ENCODE assay signal across 2 cellular contexts in the genomic region with DNA sequence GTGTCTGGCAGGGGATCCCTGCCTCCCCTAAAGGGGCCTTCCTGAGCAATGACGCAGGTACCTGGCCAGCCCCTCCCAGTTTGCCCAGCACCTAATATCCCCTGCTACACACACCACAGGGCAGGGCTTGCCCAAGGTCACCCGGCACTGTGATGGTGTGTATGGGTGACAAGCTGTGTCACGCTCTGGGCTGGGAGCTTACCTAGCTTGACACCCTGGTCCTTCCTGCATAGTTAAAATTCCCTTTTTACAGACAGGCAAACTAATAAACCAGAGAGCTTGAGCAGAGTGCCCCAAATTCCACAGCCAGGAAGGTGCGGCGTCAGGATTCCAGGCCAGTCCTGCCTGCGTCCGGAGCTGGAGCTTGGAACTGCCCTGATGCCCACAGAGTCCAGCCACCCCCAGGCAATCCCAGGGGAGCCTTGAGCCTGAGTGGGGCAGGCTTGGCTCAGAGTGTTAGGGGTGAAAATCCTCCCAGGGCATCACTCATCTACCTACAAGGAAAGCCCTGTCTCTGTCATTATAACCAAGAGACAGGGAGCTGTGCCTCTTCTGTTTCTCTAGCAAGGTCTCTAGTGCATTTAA.
TF ChIP-seq lines count a peak whose summit lies in the region.

No MANE protein-coding gene starts in this region.

TF ChIP-seq in SK-N-SH, 30 proteins besides CTCF, POLR2A, EP300 and RAD21:
- TF ChIP-seq FOSL2 (IDR thresholded peaks at IDR 0.05; ENCODE audit: borderline replicate concordance, low read depth) (no peak), GABPA (IDR thresholded peaks at IDR 0.05; ENCODE audit: low read depth) (no peak), TAF1 (IDR thresholded peaks at IDR 0.05; ENCODE audit: borderline replicate concordance, low read depth, low read length) (no peak), POLR2AphosphoS5 (IDR thresholded peaks at IDR 0.05; ENCODE audit: low read depth, low read length) (no peak), FOXJ3 (CRISPR knock-in tag; IDR thresholded peaks at IDR 0.05) (no peak), FOXM1 (IDR thresholded peaks at IDR 0.05; ENCODE audit: low read depth) (no peak)
- TF ChIP-seq, protein P1, sequence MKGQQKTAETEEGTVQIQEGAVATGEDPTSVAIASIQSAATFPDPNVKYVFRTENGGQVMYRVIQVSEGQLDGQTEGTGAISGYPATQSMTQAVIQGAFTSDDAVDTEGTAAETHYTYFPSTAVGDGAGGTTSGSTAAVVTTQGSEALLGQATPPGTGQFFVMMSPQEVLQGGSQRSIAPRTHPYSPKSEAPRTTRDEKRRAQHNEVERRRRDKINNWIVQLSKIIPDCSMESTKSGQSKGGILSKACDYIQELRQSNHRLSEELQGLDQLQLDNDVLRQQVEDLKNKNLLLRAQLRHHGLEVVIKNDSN (IDR thresholded peaks at IDR 0.05; ENCODE audit: borderline replicate concordance, low read depth), result no peak

TF ChIP-seq in SK-N-SH treated with all-trans-retinoic acid at 6 μM for 48 hours, 23 proteins besides CTCF, POLR2A, EP300 and RAD21:
- TF ChIP-seq TOX (CRISPR knock-in tag; IDR thresholded peaks at IDR 0.05; ENCODE audit: borderline replicate concordance) (no peak), PPARA (CRISPR knock-in tag; IDR thresholded peaks at IDR 0.05; ENCODE audit: borderline replicate concordance) (no peak), ZNF565 (CRISPR knock-in tag; conservative IDR thresholded peaks at IDR 0.05; ENCODE audit: low read depth) (no peak), BACH2 (CRISPR knock-in tag; IDR thresholded peaks at IDR 0.05; ENCODE audit: borderline replicate concordance) (no peak), ZFP3 (CRISPR knock-in tag; IDR thresholded peaks at IDR 0.05) (no peak), ARNTL (CRISPR knock-in tag; IDR thresholded peaks at IDR 0.05; ENCODE audit: borderline replicate concordance, low read depth) (no peak), ISL1 (CRISPR knock-in tag; IDR thresholded peaks at IDR 0.05) (no peak), ZC3H10 (CRISPR knock-in tag; IDR thresholded peaks at IDR 0.05) (no peak), ZFP30 (CRISPR knock-in tag; IDR thresholded peaks at IDR 0.05) (no peak), OSR1 (CRISPR knock-in tag; IDR thresholded peaks at IDR 0.05) (no peak), ESRRG (CRISPR knock-in tag; IDR thresholded peaks at IDR 0.05) (no peak), ZNF70 (CRISPR knock-in tag; IDR thresholded peaks at IDR 0.05) (no peak), ZNF8 (CRISPR knock-in tag; IDR thresholded peaks at IDR 0.05) (no peak), SNAI2 (CRISPR knock-in tag; IDR thresholded peaks at IDR 0.05) (no peak), CSDC2 (CRISPR knock-in tag; IDR thresholded peaks at IDR 0.05) (no peak)
- TF ChIP-seq, protein P2, sequence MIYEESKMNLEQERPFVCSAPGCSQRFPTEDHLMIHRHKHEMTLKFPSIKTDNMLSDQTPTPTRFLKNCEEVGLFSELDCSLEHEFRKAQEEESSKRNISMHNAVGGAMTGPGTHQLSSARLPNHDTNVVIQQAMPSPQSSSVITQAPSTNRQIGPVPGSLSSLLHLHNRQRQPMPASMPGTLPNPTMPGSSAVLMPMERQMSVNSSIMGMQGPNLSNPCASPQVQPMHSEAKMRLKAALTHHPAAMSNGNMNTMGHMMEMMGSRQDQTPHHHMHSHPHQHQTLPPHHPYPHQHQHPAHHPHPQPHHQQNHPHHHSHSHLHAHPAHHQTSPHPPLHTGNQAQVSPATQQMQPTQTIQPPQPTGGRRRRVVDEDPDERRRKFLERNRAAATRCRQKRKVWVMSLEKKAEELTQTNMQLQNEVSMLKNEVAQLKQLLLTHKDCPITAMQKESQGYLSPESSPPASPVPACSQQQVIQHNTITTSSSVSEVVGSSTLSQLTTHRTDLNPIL (CRISPR knock-in tag; IDR thresholded peaks at IDR 0.05; ENCODE audit: low read depth), result no peak
- TF ChIP-seq, protein P3, sequence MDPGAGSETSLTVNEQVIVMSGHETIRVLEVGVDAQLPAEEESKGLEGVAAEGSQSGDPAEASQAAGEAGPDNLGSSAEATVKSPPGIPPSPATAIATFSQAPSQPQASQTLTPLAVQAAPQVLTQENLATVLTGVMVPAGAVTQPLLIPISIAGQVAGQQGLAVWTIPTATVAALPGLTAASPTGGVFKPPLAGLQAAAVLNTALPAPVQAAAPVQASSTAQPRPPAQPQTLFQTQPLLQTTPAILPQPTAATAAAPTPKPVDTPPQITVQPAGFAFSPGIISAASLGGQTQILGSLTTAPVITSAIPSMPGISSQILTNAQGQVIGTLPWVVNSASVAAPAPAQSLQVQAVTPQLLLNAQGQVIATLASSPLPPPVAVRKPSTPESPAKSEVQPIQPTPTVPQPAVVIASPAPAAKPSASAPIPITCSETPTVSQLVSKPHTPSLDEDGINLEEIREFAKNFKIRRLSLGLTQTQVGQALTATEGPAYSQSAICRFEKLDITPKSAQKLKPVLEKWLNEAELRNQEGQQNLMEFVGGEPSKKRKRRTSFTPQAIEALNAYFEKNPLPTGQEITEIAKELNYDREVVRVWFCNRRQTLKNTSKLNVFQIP (CRISPR knock-in tag; IDR thresholded peaks at IDR 0.05; ENCODE audit: borderline replicate concordance, low read depth), result no peak
- TF ChIP-seq, protein P4, sequence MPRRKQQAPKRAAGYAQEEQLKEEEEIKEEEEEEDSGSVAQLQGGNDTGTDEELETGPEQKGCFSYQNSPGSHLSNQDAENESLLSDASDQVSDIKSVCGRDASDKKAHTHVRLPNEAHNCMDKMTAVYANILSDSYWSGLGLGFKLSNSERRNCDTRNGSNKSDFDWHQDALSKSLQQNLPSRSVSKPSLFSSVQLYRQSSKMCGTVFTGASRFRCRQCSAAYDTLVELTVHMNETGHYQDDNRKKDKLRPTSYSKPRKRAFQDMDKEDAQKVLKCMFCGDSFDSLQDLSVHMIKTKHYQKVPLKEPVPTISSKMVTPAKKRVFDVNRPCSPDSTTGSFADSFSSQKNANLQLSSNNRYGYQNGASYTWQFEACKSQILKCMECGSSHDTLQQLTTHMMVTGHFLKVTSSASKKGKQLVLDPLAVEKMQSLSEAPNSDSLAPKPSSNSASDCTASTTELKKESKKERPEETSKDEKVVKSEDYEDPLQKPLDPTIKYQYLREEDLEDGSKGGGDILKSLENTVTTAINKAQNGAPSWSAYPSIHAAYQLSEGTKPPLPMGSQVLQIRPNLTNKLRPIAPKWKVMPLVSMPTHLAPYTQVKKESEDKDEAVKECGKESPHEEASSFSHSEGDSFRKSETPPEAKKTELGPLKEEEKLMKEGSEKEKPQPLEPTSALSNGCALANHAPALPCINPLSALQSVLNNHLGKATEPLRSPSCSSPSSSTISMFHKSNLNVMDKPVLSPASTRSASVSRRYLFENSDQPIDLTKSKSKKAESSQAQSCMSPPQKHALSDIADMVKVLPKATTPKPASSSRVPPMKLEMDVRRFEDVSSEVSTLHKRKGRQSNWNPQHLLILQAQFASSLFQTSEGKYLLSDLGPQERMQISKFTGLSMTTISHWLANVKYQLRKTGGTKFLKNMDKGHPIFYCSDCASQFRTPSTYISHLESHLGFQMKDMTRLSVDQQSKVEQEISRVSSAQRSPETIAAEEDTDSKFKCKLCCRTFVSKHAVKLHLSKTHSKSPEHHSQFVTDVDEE (CRISPR knock-in tag; IDR thresholded peaks at IDR 0.05), result no peak
- TF ChIP-seq, protein P5, sequence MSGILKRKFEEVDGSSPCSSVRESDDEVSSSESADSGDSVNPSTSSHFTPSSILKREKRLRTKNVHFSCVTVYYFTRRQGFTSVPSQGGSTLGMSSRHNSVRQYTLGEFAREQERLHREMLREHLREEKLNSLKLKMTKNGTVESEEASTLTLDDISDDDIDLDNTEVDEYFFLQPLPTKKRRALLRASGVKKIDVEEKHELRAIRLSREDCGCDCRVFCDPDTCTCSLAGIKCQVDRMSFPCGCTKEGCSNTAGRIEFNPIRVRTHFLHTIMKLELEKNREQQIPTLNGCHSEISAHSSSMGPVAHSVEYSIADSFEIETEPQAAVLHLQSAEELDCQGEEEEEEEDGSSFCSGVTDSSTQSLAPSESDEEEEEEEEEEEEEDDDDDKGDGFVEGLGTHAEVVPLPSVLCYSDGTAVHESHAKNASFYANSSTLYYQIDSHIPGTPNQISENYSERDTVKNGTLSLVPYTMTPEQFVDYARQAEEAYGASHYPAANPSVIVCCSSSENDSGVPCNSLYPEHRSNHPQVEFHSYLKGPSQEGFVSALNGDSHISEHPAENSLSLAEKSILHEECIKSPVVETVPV (CRISPR knock-in tag; IDR thresholded peaks at IDR 0.05), result no peak
